ENCODE assay signal across 28 cellular contexts in the genomic region with DNA sequence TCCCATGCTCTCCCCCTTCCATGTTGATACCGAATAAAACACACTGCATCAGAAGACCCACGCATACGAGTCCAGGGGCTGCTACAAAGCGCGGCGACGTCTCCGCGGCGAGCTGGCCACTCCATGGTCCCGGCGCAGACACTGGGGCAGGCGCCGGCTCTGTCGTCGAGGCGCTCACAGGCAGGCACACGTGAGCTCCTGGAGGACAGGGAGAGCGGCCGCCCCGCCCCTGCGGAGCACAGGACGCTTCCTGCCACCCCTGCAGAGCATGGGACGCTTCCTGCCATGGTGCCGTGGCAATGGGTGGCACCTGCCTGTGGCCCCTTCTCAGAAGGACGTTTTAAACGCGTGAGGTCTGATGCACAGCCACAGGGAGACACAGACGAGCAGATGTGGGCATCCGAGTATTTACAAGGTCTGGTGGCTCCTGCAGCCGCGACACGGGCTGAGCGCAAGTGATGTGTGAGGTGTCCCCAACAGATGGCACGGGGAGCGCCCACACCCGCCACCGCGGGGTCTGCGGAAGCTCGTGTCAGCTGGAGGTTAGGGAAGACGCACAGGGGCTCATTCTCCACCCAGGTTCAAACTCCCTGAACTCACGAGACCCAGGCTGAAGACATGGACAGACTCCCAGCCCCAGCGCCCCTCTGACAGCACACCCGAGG. TPM values are rescaled to one million over a fixed set of nuclear protein-coding genes. Genes with fewer than 3 reads are reported as not detected.
A peak's percentile ranks its signal among the peaks of the same experiment; 100 is the strongest.
DNase-seq lines count a peak whose midpoint lies in the region; ATAC-seq and TF ChIP-seq lines count a peak whose summit lies in the region.
"Had no signal": no experiment of that assay in that cellular context is flagged by ENCODE, and none has a peak within 500 bp of the region (broad histone marks: within the 10 kb centered on the region; RNA-seq: fewer than 3 reads in every experiment).

No MANE protein-coding gene starts in this region.

- no peak overlapping the region for H3K27ac Mint-ChIP-seq in activated naive CD4-positive, alpha-beta T cell treated with anti-CD3 and anti-CD28 coated beads for 36 hours
- H3K27ac Mint-ChIP-seq: activated naive CD4-positive, alpha-beta T cell treated with anti-CD3 and anti-CD28 coated beads, Interleukin-2, amount 50 U/mL, for 24 hours; activated T-cell treated with anti-CD3 and anti-CD28 coated beads, Interleukin-2, amount 50 U/mL, for 72 hours had no signal

- no peaks in the 10 kb centered on the region for H3K27me3 Mint-ChIP-seq in activated naive CD4-positive, alpha-beta T cell treated with anti-CD3 and anti-CD28 coated beads for 36 hours (ENCODE audit: low read depth)
- H3K27me3 Mint-ChIP-seq: activated naive CD4-positive, alpha-beta T cell treated with anti-CD3 and anti-CD28 coated beads, Interleukin-2, amount 50 U/mL, for 24 hours had no signal

- H3K36me3 ChIP-seq in BLaER1 treated with 17β-estradiol and CSF1 and Interleukin-3, amounts not matched to agents 10 nM and 100 nM: peaks cover 5 to 39% (median 26%) of the 10 kb centered on the region in 11 experiments; a peak in 20 of 22 replicates
- no peaks in the 10 kb centered on the region for H3K36me3 ChIP-seq in Peyer's patch
- no peaks in the 10 kb centered on the region for H3K36me3 ChIP-seq in mucosa of descending colon (ENCODE audit: low read depth)
- H3K36me3 ChIP-seq: ovary had no signal

- peaks cover 19% of the 10 kb centered on the region for H3K36me3 Mint-ChIP-seq in activated naive CD4-positive, alpha-beta T cell treated with anti-CD3 and anti-CD28 coated beads for 36 hours (ENCODE audit: low read depth)
- H3K36me3 Mint-ChIP-seq: natural killer cell had no signal

- H3K4me1 Mint-ChIP-seq in activated naive CD4-positive, alpha-beta T cell treated with anti-CD3 and anti-CD28 coated beads for 36 hours (ENCODE audit: low read depth): peaks cover 15% of the 10 kb centered on the region

- H3K4me2 ChIP-seq in BLaER1 treated with 17β-estradiol and CSF1 and Interleukin-3, amounts not matched to agents 10 nM and 100 nM: peak overlapping the region; percentile 86 to 100 (median 99)

- CTCF ChIA-PET in activated naive CD4-positive, alpha-beta T cell treated with anti-CD3 and anti-CD28 coated beads for 36 hours (lab: Charles Lee): interaction anchor here (0.7 kb wide), 1 partner anchor 63 kb away, joined by 3 read pairs; no protein-coding TSS in a partner anchor

- peaks cover 46 to 97% (median 65%) of the 10 kb centered on the region in 11 experiments; a peak in 21 of 22 replicates for H4K20me1 ChIP-seq in BLaER1 treated with 17β-estradiol and CSF1 and Interleukin-3, amounts not matched to agents 10 nM and 100 nM

- peak overlapping the region in 7 of 11 experiments; percentile 32 to 83 (median 80); a peak in 11 of 22 replicates for H3K9ac ChIP-seq in BLaER1 treated with 17β-estradiol and CSF1 and Interleukin-3, amounts not matched to agents 10 nM and 100 nM

- peak in 2 of 3 donors; percentile 84 to 89 for DNase-seq in Peyer's patch
- DNase-seq in mucosa of descending colon: peak in 2 of 3 donors; percentile 39 to 67
- no peak for DNase-seq in SW480 (ENCODE audit: low spot score)
- no peak for DNase-seq in activated naive CD4-positive, alpha-beta T cell treated with anti-CD3 and anti-CD28 coated beads for 36 hours
- DNase-seq in SKM-1 (lab: John Stamatoyannopoulos, UW; ENCODE audit: unreplicated experiment): no peak
- no peak for DNase-seq in GM19238 (ENCODE audit: insufficient read length, low spot score)
- DNase-seq: activated CD4-positive, CD25-positive, alpha-beta regulatory T cell treated with anti-CD3 and anti-CD28 coated beads, Interleukin-2, amount 50 U/mL, for 72 hours; activated T-cell treated with anti-CD3 and anti-CD28 coated beads, Interleukin-2, amount 50 U/mL, for 72 hours; C1 segment of cervical spinal cord; DMS 273 treated with DMSO at 0.1 percent for 48 hours; erythroblast; IMR-90; mesenchymal stem cell; natural killer cell; NCI-H1694 treated with DMSO at 0.1 percent for 48 hours; ovary; stimulated activated CD4-positive, alpha-beta T cell treated with anti-CD3 and anti-CD28 coated beads, Interleukin-15, amount 100 ng/mL, for 24 hours had no signal

- TF ChIP-seq POLR2A in GM19193 (IDR thresholded peaks at IDR 0.05; ENCODE audit: extremely low read depth, insufficient read depth, insufficient read length) (peak; percentile 35), Peyer's patch (IDR thresholded peaks at IDR 0.05) (no peak)

- peaks cover 6% of the 10 kb centered on the region for H3K9me3 Mint-ChIP-seq in activated naive CD4-positive, alpha-beta T cell treated with anti-CD3 and anti-CD28 coated beads for 36 hours
- H3K9me3 Mint-ChIP-seq: activated naive CD4-positive, alpha-beta T cell treated with anti-CD3 and anti-CD28 coated beads, Interleukin-2, amount 50 U/mL, for 24 hours; natural killer cell had no signal

- H3K27ac ChIP-seq in BLaER1 treated with 17β-estradiol and CSF1 and Interleukin-3, amounts not matched to agents 10 nM and 100 nM: peak overlapping the region in 7 of 11 experiments; percentile 29 to 91 (median 79); a peak in 13 of 22 replicates
- H3K27ac ChIP-seq in Peyer's patch: peak overlapping the region in 1 of 4 donors; percentile 78
- H3K27ac ChIP-seq: gastroesophageal sphincter, ovary, vagina had no signal

- TF ChIP-seq CTCF in Peyer's patch (IDR thresholded peaks at IDR 0.05) (no peak), mucosa of descending colon (IDR thresholded peaks at IDR 0.05) (no peak)

- peak; percentile 12 for ATAC-seq in mucosa of descending colon
- ATAC-seq: activated T-cell treated with anti-CD3 and anti-CD28 coated beads, Interleukin-2, amount 50 U/mL, for 72 hours; gastroesophageal sphincter; HCT116; natural killer cell; right cardiac atrium had no signal

- intact Hi-C loops in mucosa of descending colon (cut with DNase I, micrococcal nuclease): no loop called here
- intact Hi-C loops in activated naive CD4-positive, alpha-beta T cell treated with anti-CD3 and anti-CD28 coated beads for 36 hours (cut with micrococcal nuclease): no loop called here

- H3K27me3 ChIP-seq in BLaER1 treated with 17β-estradiol and CSF1 and Interleukin-3, amounts not matched to agents 10 nM and 100 nM: peaks cover 9 to 35% (median 13%) of the 10 kb centered on the region in 11 experiments; a peak in 18 of 22 replicates
- no peaks in the 10 kb centered on the region for H3K27me3 ChIP-seq in Peyer's patch
- H3K27me3 ChIP-seq: gastroesophageal sphincter, ovary, vagina had no signal

- H3K4me3 Mint-ChIP-seq in activated naive CD4-positive, alpha-beta T cell treated with anti-CD3 and anti-CD28 coated beads for 36 hours: no peak overlapping the region
- H3K4me3 Mint-ChIP-seq: activated naive CD4-positive, alpha-beta T cell treated with anti-CD3 and anti-CD28 coated beads, Interleukin-2, amount 50 U/mL, for 24 hours; activated T-cell treated with anti-CD3 and anti-CD28 coated beads, Interleukin-2, amount 50 U/mL, for 72 hours; natural killer cell had no signal

- peaks cover 9 to 25% (median 18%) of the 10 kb centered on the region in 11 experiments for H3K9me3 ChIP-seq in BLaER1 treated with 17β-estradiol and CSF1 and Interleukin-3, amounts not matched to agents 10 nM and 100 nM (replicated peaks in 1 of 11)
- H3K9me3 ChIP-seq in Peyer's patch (no peaks in the 10 kb centered on the region), mucosa of descending colon (no peaks in the 10 kb centered on the region)
- H3K9me3 ChIP-seq: gastroesophageal sphincter, ovary, vagina had no signal

- H3K4me3 ChIP-seq in BLaER1 treated with 17β-estradiol and CSF1 and Interleukin-3, amounts not matched to agents 10 nM and 100 nM: peak overlapping the region in 3 of 10 experiments; percentile 6 to 45 (median 14); a peak in 1 of 20 replicates
- H3K4me3 ChIP-seq in Peyer's patch (no peak overlapping the region), mucosa of descending colon (no peak overlapping the region)
- H3K4me3 ChIP-seq: gastroesophageal sphincter, ovary, vagina had no signal

- peaks cover 54 to 94% (median 75%) of the 10 kb centered on the region in 10 experiments for H3K4me1 ChIP-seq in BLaER1 treated with 17β-estradiol and CSF1 and Interleukin-3, amounts not matched to agents 10 nM and 100 nM
- peaks cover 0 to 25% (median 9%) of the 10 kb centered on the region in 4 donors for H3K4me1 ChIP-seq in Peyer's patch
- peaks cover 10% of the 10 kb centered on the region for H3K4me1 ChIP-seq in mucosa of descending colon (ENCODE audit: low read depth)

RNA-seq across cellular contexts. Expression of a gene that starts 21.4 kb away (rescaled TPM):
- total RNA-seq in Peyer's patch (10 to 100 TPM in 1 of 4 donors, 1 to 10 TPM in 3; 1.4 to 13.2 (median 4.4) TPM), mucosa of descending colon (10 to 100 TPM in 1 of 3 donors, 1 to 10 TPM in 2; 3.5 to 13.0 (median 5.7) TPM)
- under 1 TPM; 0.57 to 0.62 TPM for total RNA-seq in activated naive CD4-positive, alpha-beta T cell treated with anti-CD3 and anti-CD28 coated beads for 36 hours

RNA-seq across cellular contexts. Expression of a gene that starts 40.0 kb away (rescaled TPM):
- total RNA-seq in Peyer's patch (10 to 100 TPM in 1 of 4 donors, 1 to 10 TPM in 2, not detected in 1; 2.3 to 23.1 (median 2.5) TPM), mucosa of descending colon (1 to 10 TPM in 2 of 3 donors, under 1 TPM in 1; 0.47 to 2.3 (median 2.1) TPM)
- total RNA-seq in activated naive CD4-positive, alpha-beta T cell treated with anti-CD3 and anti-CD28 coated beads for 36 hours: not detected
- total RNA-seq: A673; activated CD8-positive, alpha-beta memory T cell treated with anti-CD3 and anti-CD28 coated beads for 36 hours; activated T-cell treated with anti-CD3 and anti-CD28 coated beads, Interleukin-2, amount 50 U/mL, for 72 hours; aorta; gastroesophageal sphincter; IMR-90; kidney epithelial cell; natural killer cell; right cardiac atrium had no signal

RNA-seq across cellular contexts. Expression of a gene that starts 47.6 kb away (rescaled TPM):
- total RNA-seq in Peyer's patch: 10 to 100 TPM; 15.9 to 41.3 (median 24.7) TPM
- total RNA-seq in mucosa of descending colon: 10 to 100 TPM; 14.9 to 20.9 (median 15.8) TPM
- 10 to 100 TPM; 12.6 to 15.2 TPM for total RNA-seq in activated naive CD4-positive, alpha-beta T cell treated with anti-CD3 and anti-CD28 coated beads for 36 hours

Comparison
In these comparisons a context has a peak if more than half of its experiments do, and no peak if none do; other contexts are left out.
1. DNase-seq: peak in Peyer's patch (2 of 3) and mucosa of descending colon (2 of 3); none in SW480 (single experiment), activated naive CD4-positive, alpha-beta T cell treated with anti-CD3 and anti-CD28 coated beads for 36 hours (single experiment), SKM-1 (single experiment) and GM19238 (single experiment).